15 cellular contexts compared by ENCODE assay signal in genomic region chr11:66835762-66836405, GRCh38. TPM values are rescaled to one million over a fixed set of nuclear protein-coding genes. Genes with fewer than 3 reads are reported as not detected.
A peak's percentile ranks its signal among the peaks of the same experiment; 100 is the strongest.
DNase-seq lines count a peak whose midpoint lies in the region; ATAC-seq and TF ChIP-seq lines count a peak whose summit lies in the region.
"Had no signal": no experiment of that assay in that cellular context is flagged by ENCODE, and none has a peak within 500 bp of the region (broad histone marks: within the 10 kb centered on the region; RNA-seq: fewer than 3 reads in every experiment).

No MANE protein-coding gene starts in this region.

- no peaks in the 10 kb centered on the region for H3K27me3 Mint-ChIP-seq in activated CD4-positive, alpha-beta T cell treated with anti-CD3 and anti-CD28 coated beads for 36 hours
- H3K27me3 Mint-ChIP-seq in endothelial cell (ENCODE audit: unreplicated experiment) = peaks cover 6% of the 10 kb centered on the region
- H3K27me3 Mint-ChIP-seq: dendritic cell treated with granulocyte-macrophage colony-stimulating factor and Interleukin-4, amounts not matched to agents 40 ng/mL and 50 ng/mL, for 4 days had no signal

- H3K4me3 Mint-ChIP-seq in activated CD4-positive, alpha-beta T cell treated with anti-CD3 and anti-CD28 coated beads for 36 hours = no peak overlapping the region
- peak overlapping the region; percentile 59 for H3K4me3 Mint-ChIP-seq in endothelial cell (ENCODE audit: unreplicated experiment)
- H3K4me3 Mint-ChIP-seq: dendritic cell treated with granulocyte-macrophage colony-stimulating factor and Interleukin-4, amounts not matched to agents 40 ng/mL and 50 ng/mL, for 4 days had no signal

- CTCF ChIA-PET in activated CD4-positive, alpha-beta T cell treated with anti-CD3 and anti-CD28 coated beads for 36 hours (lab: Charles Lee) = interaction anchor here (0.5 kb wide), 1 partner anchor 23 kb away, joined by 4 read pairs; no protein-coding TSS in a partner anchor
- CTCF ChIA-PET in OCI-LY7 (lab: Charles Lee; ENCODE audit: unreplicated experiment) = no interaction called here

- H3K36me3 ChIP-seq in OCI-LY7 (ENCODE audit: insufficient read depth, low read length) (peaks cover 45% of the 10 kb centered on the region; the same call in 1 of the 2 replicates), MM.1S (replicated peaks; ENCODE audit: insufficient read depth, low read length) (no peaks in the 10 kb centered on the region)

- H3K27me3 ChIP-seq in MM.1S (replicated peaks; ENCODE audit: insufficient read depth, low read length) = no peaks in the 10 kb centered on the region
- H3K27me3 ChIP-seq: pancreas, suprapubic skin had no signal

- H3K27ac ChIP-seq in OCI-LY7 (ENCODE audit: low read depth, low read length, poor library complexity, severe bottlenecking) (peak overlapping the region; percentile 33), MM.1S (ENCODE audit: low read length) (no peak overlapping the region)
- H3K27ac ChIP-seq: pancreas, suprapubic skin had no signal

- H3K4me1 Mint-ChIP-seq in activated CD4-positive, alpha-beta T cell treated with anti-CD3 and anti-CD28 coated beads for 36 hours = peaks cover 20% of the 10 kb centered on the region
- H3K4me1 Mint-ChIP-seq in endothelial cell (ENCODE audit: unreplicated experiment) = peaks cover 9% of the 10 kb centered on the region

- intact Hi-C loops in activated CD4-positive, alpha-beta T cell treated with anti-CD3 and anti-CD28 coated beads for 36 hours (cut with DNase I, micrococcal nuclease) = loop anchor here (2.0 to 10.0 kb wide), 2 partner anchors 257 to 261 kb away; no protein-coding TSS in a partner anchor
- intact Hi-C loops in OCI-LY7 (cut with micrococcal nuclease; ENCODE audit: unreplicated experiment) = loop anchor here (2.0 kb wide), 1 partner anchor 47 kb away; no protein-coding TSS in a partner anchor
- intact Hi-C loops in left ventricle myocardium superior (cut with micrococcal nuclease) = no loop called here

- no peaks in the 10 kb centered on the region for H3K9me3 Mint-ChIP-seq in activated CD4-positive, alpha-beta T cell treated with anti-CD3 and anti-CD28 coated beads for 36 hours (ENCODE audit: low read depth)
- H3K9me3 Mint-ChIP-seq in endothelial cell (ENCODE audit: unreplicated experiment) = no peaks in the 10 kb centered on the region
- H3K9me3 Mint-ChIP-seq: dendritic cell treated with granulocyte-macrophage colony-stimulating factor and Interleukin-4, amounts not matched to agents 40 ng/mL and 50 ng/mL, for 4 days had no signal

- H3K9me3 ChIP-seq in OCI-LY7 (ENCODE audit: low read length) (no peaks in the 10 kb centered on the region), MM.1S (replicated peaks; ENCODE audit: insufficient read depth, low read length) (no peaks in the 10 kb centered on the region)
- H3K9me3 ChIP-seq: pancreas, suprapubic skin had no signal

- no peak overlapping the region for H3K4me3 ChIP-seq in OCI-LY7 (ENCODE audit: low read depth, low read length, poor library complexity, severe bottlenecking)
- no peak overlapping the region for H3K4me3 ChIP-seq in MM.1S (ENCODE audit: low read length)
- H3K4me3 ChIP-seq: pancreas, suprapubic skin had no signal

- H3K9me2 ChIP-seq in OCI-LY7 (ENCODE audit: insufficient read depth, low read length) (no peaks in the 10 kb centered on the region), MM.1S (replicated peaks; ENCODE audit: insufficient read depth, low read length) (no peaks in the 10 kb centered on the region)

- BruUV-seq in OCI-LY7 (replicated peaks; lab: Mats Ljungman, UMichigan) = no TSS peak

- POLR2A ChIA-PET in activated CD4-positive, alpha-beta T cell treated with anti-CD3 and anti-CD28 coated beads for 36 hours (lab: Charles Lee) = no interaction called here
- POLR2A ChIA-PET in OCI-LY7 (lab: Charles Lee) = no interaction called here

- no peak overlapping the region for H2AFZ ChIP-seq in OCI-LY7 (ENCODE audit: low read length)
- no peak overlapping the region for H2AFZ ChIP-seq in MM.1S (ENCODE audit: low read length)

- TF ChIP-seq CTCF in OCI-LY7 (conservative IDR thresholded peaks at IDR 0.05; ENCODE audit: low read length) (no peak), endothelial cell (IDR thresholded peaks at IDR 0.05; ENCODE audit: unreplicated experiment) (no peak), MM.1S (IDR thresholded peaks at IDR 0.05; ENCODE audit: low read length) (no peak)

- no peaks in the 10 kb centered on the region for H4K20me1 ChIP-seq in OCI-LY7 (ENCODE audit: insufficient read depth, low read length)
- H4K20me1 ChIP-seq in MM.1S (ENCODE audit: insufficient read depth, low read length) = no peaks in the 10 kb centered on the region

- H3K79me2 ChIP-seq in OCI-LY7 (ENCODE audit: insufficient read depth, low read depth, low read length) (peaks cover 13% of the 10 kb centered on the region; the same call in 1 of the 2 replicates), MM.1S (ENCODE audit: low read length) (peaks cover 9% of the 10 kb centered on the region)

- H3K4me2 ChIP-seq in OCI-LY7 (ENCODE audit: low read length) (0 out of 2 replicates have a peak overlapping the region, but pooled peaks have one; percentile 6), MM.1S (ENCODE audit: low read depth, low read length) (no peak overlapping the region)

- H3K9ac ChIP-seq in MM.1S (ENCODE audit: low read length) = no peak overlapping the region

- H3K4me1 ChIP-seq in OCI-LY7 (ENCODE audit: insufficient read depth, low read length, poor library complexity, severe bottlenecking) (peaks cover 41% of the 10 kb centered on the region), MM.1S (ENCODE audit: low read length) (no peaks in the 10 kb centered on the region)
- H3K4me1 ChIP-seq: pancreas had no signal

- DNase-seq in activated CD4-positive, alpha-beta T cell treated with anti-CD3 and anti-CD28 coated beads for 36 hours = no peak
- no peak for DNase-seq in activated CD4-positive, alpha-beta T cell treated with anti-CD3 and anti-CD28 coated beads, Interleukin-2, amount 50 U/mL, for 4 hours
- DNase-seq in OCI-LY7 (ENCODE audit: low spot score) = no peak
- no peak for DNase-seq in endothelial cell (ENCODE audit: low spot score)
- peak; percentile 22 for DNase-seq in renal cortical epithelial cell (ENCODE audit: low read depth)
- DNase-seq in MM.1S = no peak
- DNase-seq in cortex of kidney (lab: John Stamatoyannopoulos, UW) = no peak
- DNase-seq in left ventricle myocardium superior = no peak
- DNase-seq: activated CD8-positive, alpha-beta memory T cell treated with anti-CD3 and anti-CD28 coated beads, Interleukin-2, amount 50 U/mL, for 48 hours; NCI-H1105; NCI-H2227 treated with DMSO at 0.1 percent for 48 hours; pancreas; stimulated activated CD4-positive, alpha-beta T cell treated with anti-CD3 and anti-CD28 coated beads, Interleukin-12 subunit alpha, Interleukin-12 subunit beta, amount 100 ng/mL, for 4 hours had no signal

- H3K27ac Mint-ChIP-seq in activated CD4-positive, alpha-beta T cell treated with anti-CD3 and anti-CD28 coated beads for 36 hours = peak overlapping the region; percentile 6
- no peak overlapping the region for H3K27ac Mint-ChIP-seq in endothelial cell (ENCODE audit: unreplicated experiment)
- H3K27ac Mint-ChIP-seq: dendritic cell treated with granulocyte-macrophage colony-stimulating factor and Interleukin-4, amounts not matched to agents 40 ng/mL and 50 ng/mL, for 4 days had no signal

- H3K36me3 Mint-ChIP-seq in activated CD4-positive, alpha-beta T cell treated with anti-CD3 and anti-CD28 coated beads for 36 hours (ENCODE audit: low read depth) = peaks cover 14% of the 10 kb centered on the region
- peaks cover 11% of the 10 kb centered on the region for H3K36me3 Mint-ChIP-seq in endothelial cell (ENCODE audit: low read depth, unreplicated experiment)

- ATAC-seq in activated CD4-positive, alpha-beta T cell treated with anti-CD3 and anti-CD28 coated beads for 36 hours = no peak
- no peak for ATAC-seq in left ventricle myocardium superior
- ATAC-seq: pancreas had no signal

- no peaks in the 10 kb centered on the region for H3F3A ChIP-seq in MM.1S (ENCODE audit: insufficient read depth, low read length)

RNA-seq across cellular contexts. Expression of gene RCE1, which starts 7.4 kb away (rescaled TPM):
- 10 to 100 TPM; 24.9 to 25.6 TPM for total RNA-seq in activated CD4-positive, alpha-beta T cell treated with anti-CD3 and anti-CD28 coated beads for 36 hours
- 45.3 and 62.9 TPM in 2 replicates for total RNA-seq in OCI-LY7 (2014; rRNA removed; shearing (Covaris generic))
- total RNA-seq in OCI-LY7 (2022) (31.6 and 34.9 TPM in 2 replicates), endothelial cell (ENCODE audit: unreplicated experiment) (25.2 TPM), renal cortical epithelial cell (23.1 and 26.4 TPM in 2 replicates), left ventricle myocardium superior (6.5 TPM)

RNA-seq across cellular contexts. Expression of gene LRFN4, which starts 21.0 kb away (rescaled TPM):
- 10 to 100 TPM; 19.2 to 22.7 TPM for total RNA-seq in activated CD4-positive, alpha-beta T cell treated with anti-CD3 and anti-CD28 coated beads for 36 hours
- 27.2 and 33.9 TPM in 2 replicates for total RNA-seq in OCI-LY7 (2014; rRNA removed; shearing (Covaris generic))
- total RNA-seq in OCI-LY7 (2022) (34.9 and 38.6 TPM in 2 replicates), endothelial cell (ENCODE audit: unreplicated experiment) (21.4 TPM), renal cortical epithelial cell (26.2 and 32.8 TPM in 2 replicates), left ventricle myocardium superior (17.2 TPM)
